19 cellular contexts compared by ENCODE assay signal in the genomic region with DNA sequence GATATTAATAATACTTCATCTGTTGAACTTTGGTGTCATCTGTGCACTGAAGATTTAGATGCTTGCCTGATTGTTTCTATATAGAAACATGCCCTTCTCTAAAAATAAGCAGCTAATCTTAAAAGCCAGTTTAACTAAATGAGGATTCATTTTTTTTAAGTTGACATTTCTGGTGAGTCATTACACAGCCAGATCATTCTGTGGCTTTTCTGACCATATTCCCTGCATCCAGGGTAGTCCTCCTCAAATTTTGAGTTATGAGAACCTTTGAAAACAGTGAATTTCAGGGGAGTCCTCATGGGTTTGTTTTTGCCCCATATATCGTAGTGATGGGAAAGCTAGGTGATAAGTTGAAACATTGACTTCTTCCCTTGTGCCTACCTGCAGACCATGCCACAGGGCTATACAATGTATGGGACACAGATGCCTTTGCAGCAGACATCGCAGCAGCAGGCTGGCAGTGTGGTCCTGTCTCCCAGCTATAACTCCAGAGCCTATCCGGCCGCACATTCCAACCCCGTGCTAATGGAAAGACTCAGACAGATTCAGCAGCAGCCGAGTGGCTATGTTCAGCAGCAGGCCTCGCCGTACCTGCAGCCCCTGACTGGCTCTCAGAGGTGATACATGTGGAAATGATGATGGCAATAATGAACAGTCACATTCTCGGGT. TPM values are rescaled to one million over a fixed set of nuclear protein-coding genes. Genes with fewer than 3 reads are reported as not detected.
A peak's percentile ranks its signal among the peaks of the same experiment; 100 is the strongest.
DNase-seq lines count a peak whose midpoint lies in the region; ATAC-seq, FAIRE-seq and TF ChIP-seq lines count a peak whose summit lies in the region.
"Had no signal": no experiment of that assay in that cellular context is flagged by ENCODE, and none has a peak within 500 bp of the region (broad histone marks: within the 10 kb centered on the region; RNA-seq: fewer than 3 reads in every experiment).

No MANE protein-coding gene starts in this region.

- no peaks in the 10 kb centered on the region for H3K9me3 Mint-ChIP-seq in HFFc6
- H3K9me3 Mint-ChIP-seq in activated CD4-positive, alpha-beta memory T cell treated with anti-CD3 and anti-CD28 coated beads, Interleukin-2, amount 10 ng/mL, durations not matched to agents 7 days and 5 days: no peaks in the 10 kb centered on the region

- H3K36me3 Mint-ChIP-seq in HFFc6 (ENCODE audit: low read depth): no peaks in the 10 kb centered on the region
- H3K36me3 Mint-ChIP-seq in activated CD4-positive, alpha-beta memory T cell treated with anti-CD3 and anti-CD28 coated beads, Interleukin-2, amount 10 ng/mL, durations not matched to agents 7 days and 5 days (ENCODE audit: low read depth): no peaks in the 10 kb centered on the region

- TF ChIP-seq EP300 in suprapubic skin (IDR thresholded peaks at IDR 0.05): no peak

- no peak overlapping the region for H3K27ac Mint-ChIP-seq in HFFc6
- no peak overlapping the region for H3K27ac Mint-ChIP-seq in activated CD4-positive, alpha-beta memory T cell treated with anti-CD3 and anti-CD28 coated beads, Interleukin-2, amount 10 ng/mL, durations not matched to agents 7 days and 5 days
- H3K27ac Mint-ChIP-seq: activated CD4-positive, alpha-beta T cell treated with anti-CD3 and anti-CD28 coated beads for 36 hours; naive thymus-derived CD8-positive, alpha-beta T cell had no signal

- H3K4me1 Mint-ChIP-seq in HFFc6 (ENCODE audit: low read depth): peaks cover 16% of the 10 kb centered on the region
- H3K4me1 Mint-ChIP-seq in activated CD4-positive, alpha-beta memory T cell treated with anti-CD3 and anti-CD28 coated beads, Interleukin-2, amount 10 ng/mL, durations not matched to agents 7 days and 5 days: no peaks in the 10 kb centered on the region
- H3K4me1 Mint-ChIP-seq: activated CD4-positive, alpha-beta T cell treated with anti-CD3 and anti-CD28 coated beads for 36 hours; naive thymus-derived CD8-positive, alpha-beta T cell had no signal

- H3K36me3 ChIP-seq in adipocyte (ENCODE audit: control insufficient read depth, insufficient read depth, low read length, severe bottlenecking) (no peaks in the 10 kb centered on the region), suprapubic skin (no peaks in the 10 kb centered on the region)
- H3K36me3 ChIP-seq: pancreas, right lobe of liver, thoracic aorta had no signal

- TF ChIP-seq POLR2A in suprapubic skin (IDR thresholded peaks at IDR 0.05): no peak

- no peak overlapping the region for H3K4me3 Mint-ChIP-seq in HFFc6
- H3K4me3 Mint-ChIP-seq in activated CD4-positive, alpha-beta memory T cell treated with anti-CD3 and anti-CD28 coated beads, Interleukin-2, amount 10 ng/mL, durations not matched to agents 7 days and 5 days: no peak overlapping the region
- H3K4me3 Mint-ChIP-seq: activated CD4-positive, alpha-beta T cell treated with anti-CD3 and anti-CD28 coated beads for 36 hours; naive thymus-derived CD8-positive, alpha-beta T cell had no signal

- H3K9me3 ChIP-seq in adipocyte (ENCODE audit: control insufficient read depth, low read length) (no peaks in the 10 kb centered on the region), suprapubic skin (no peaks in the 10 kb centered on the region)
- H3K9me3 ChIP-seq: pancreas, right lobe of liver, thoracic aorta had no signal

- H3K27me3 ChIP-seq in adipocyte (replicated peaks; ENCODE audit: control insufficient read depth, insufficient read depth, low read length): no peaks in the 10 kb centered on the region
- H3K27me3 ChIP-seq in suprapubic skin: no peaks in the 10 kb centered on the region
- H3K27me3 ChIP-seq: pancreas, right lobe of liver had no signal

- TF ChIP-seq CTCF in HFFc6 (IDR thresholded peaks at IDR 0.05): no peak
- no peak for TF ChIP-seq CTCF in foreskin fibroblast (IDR thresholded peaks at IDR 0.05; ENCODE audit: low read depth, low read length)
- no peak for TF ChIP-seq CTCF in suprapubic skin (IDR thresholded peaks at IDR 0.05)

- DNase-seq in AG08396 (ENCODE audit: low spot score) (peak; percentile 34), HFFc6 (peak; percentile 40), adipocyte (ENCODE audit: low read depth) (peak; percentile 31), foreskin fibroblast (peak; percentile 20 to 57), suprapubic skin (ENCODE audit: low spot score in 2 of 2) (no peak), frontal cortex (ENCODE audit: low spot score in 2 of 2) (no peak)
- DNase-seq in activated CD4-positive, alpha-beta memory T cell treated with anti-CD3 and anti-CD28 coated beads, Interleukin-2, amount 10 ng/mL, durations not matched to agents 7 days and 5 days: no peak
- DNase-seq: activated CD4-positive, alpha-beta T cell treated with anti-CD3 and anti-CD28 coated beads for 36 hours; DMS53; left colon; naive thymus-derived CD8-positive, alpha-beta T cell; NCI-H1105 treated with DMSO at 0.1 percent for 48 hours; NCI-H510A; pancreas; right lobe of liver had no signal

- FAIRE-seq in frontal cortex (lab: Jason Lieb, UNC): no peak
- FAIRE-seq: pancreas, TTC549 had no signal

- POLR2A ChIA-PET in activated CD4-positive, alpha-beta memory T cell treated with anti-CD3 and anti-CD28 coated beads, Interleukin-2, amount 10 ng/mL, durations not matched to agents 7 days and 5 days (lab: Charles Lee): no interaction called here

- no peaks in the 10 kb centered on the region for H3K4me1 ChIP-seq in adipocyte (ENCODE audit: control insufficient read depth, insufficient read depth, low read length)
- no peaks in the 10 kb centered on the region for H3K4me1 ChIP-seq in suprapubic skin
- H3K4me1 ChIP-seq: pancreas, right lobe of liver had no signal

- CTCF ChIA-PET in activated CD4-positive, alpha-beta memory T cell treated with anti-CD3 and anti-CD28 coated beads, Interleukin-2, amount 10 ng/mL, durations not matched to agents 7 days and 5 days (lab: Charles Lee): no interaction called here

- H3K9ac ChIP-seq in adipocyte (ENCODE audit: low read length): no peak overlapping the region

- H3K27ac ChIP-seq in suprapubic skin: no peak overlapping the region
- H3K27ac ChIP-seq: pancreas, right lobe of liver, thoracic aorta had no signal

- H3K4me3 ChIP-seq in adipocyte (ENCODE audit: low read length): no peak overlapping the region
- no peak overlapping the region for H3K4me3 ChIP-seq in foreskin fibroblast (ENCODE audit: low read depth in 1 of 2, low read length in 2 of 2)
- H3K4me3 ChIP-seq in suprapubic skin: no peak overlapping the region
- H3K4me3 ChIP-seq: pancreas, right lobe of liver, thoracic aorta had no signal

- ATAC-seq in HG02759 (IDR thresholded peaks at IDR 0.05; ENCODE audit: unreplicated experiment): no peak
- ATAC-seq: activated CD4-positive, alpha-beta T cell treated with anti-CD3 and anti-CD28 coated beads for 36 hours; left colon; naive thymus-derived CD8-positive, alpha-beta T cell; pancreas; right lobe of liver had no signal

- no peaks in the 10 kb centered on the region for H3K27me3 Mint-ChIP-seq in HFFc6 (ENCODE audit: insufficient read depth)
- no peaks in the 10 kb centered on the region for H3K27me3 Mint-ChIP-seq in activated CD4-positive, alpha-beta memory T cell treated with anti-CD3 and anti-CD28 coated beads, Interleukin-2, amount 10 ng/mL, durations not matched to agents 7 days and 5 days
- H3K27me3 Mint-ChIP-seq: activated CD4-positive, alpha-beta T cell treated with anti-CD3 and anti-CD28 coated beads for 36 hours; naive thymus-derived CD8-positive, alpha-beta T cell had no signal

- 87% methylated on average over 6 of the region's 9 CpGs for WGBS in suprapubic skin

RNA-seq across cellular contexts. Expression of a gene that starts 26.5 kb away (rescaled TPM):
- total RNA-seq in HFFc6 (2021; fragmentation: NEBNext Ultra II Directional; extraction: Animal tissue kit (Norgen Biotek cat#: 25700)): not detected
- 1 to 10 TPM in 1 of 4 donors, not detected in 3; 1.2 TPM for total RNA-seq in suprapubic skin
- 17.5 TPM for total RNA-seq in frontal cortex
- not detected for total RNA-seq in activated CD4-positive, alpha-beta memory T cell treated with anti-CD3 and anti-CD28 coated beads, Interleukin-2, amount 10 ng/mL, durations not matched to agents 7 days and 5 days
- total RNA-seq: activated CD4-positive, alpha-beta T cell treated with anti-CD3 and anti-CD28 coated beads for 36 hours; dermis microvascular lymphatic vessel endothelial cell; naive thymus-derived CD8-positive, alpha-beta T cell had no signal

RNA-seq across cellular contexts. Expression of a gene that starts 49.8 kb away (rescaled TPM):
- total RNA-seq in HFFc6 (2021; fragmentation: NEBNext Ultra II Directional; extraction: Animal tissue kit (Norgen Biotek cat#: 25700)): under 1 TPM in 3 of 6 experiments, not detected in 3; 0.02 to 0.05 (median 0.02) TPM
- total RNA-seq in suprapubic skin: 1 to 10 TPM in 3 of 4 donors, under 1 TPM in 1; 0.96 to 7.1 (median 1.7) TPM
- total RNA-seq in frontal cortex: 0.82 TPM
- not detected for total RNA-seq in activated CD4-positive, alpha-beta memory T cell treated with anti-CD3 and anti-CD28 coated beads, Interleukin-2, amount 10 ng/mL, durations not matched to agents 7 days and 5 days
- total RNA-seq: activated CD4-positive, alpha-beta T cell treated with anti-CD3 and anti-CD28 coated beads for 36 hours; dermis microvascular lymphatic vessel endothelial cell; naive thymus-derived CD8-positive, alpha-beta T cell had no signal

Comparison
In these comparisons a context has a peak if more than half of its experiments do, and no peak if none do; other contexts are left out.
1. DNase-seq: peak in AG08396 (single experiment), HFFc6 (single experiment), adipocyte (single experiment) and foreskin fibroblast (2 of 2); none in suprapubic skin (0 of 2), frontal cortex (0 of 2) and activated CD4-positive, alpha-beta memory T cell treated with anti-CD3 and anti-CD28 coated beads, Interleukin-2, amount 10 ng/mL, durations not matched to agents 7 days and 5 days (single experiment).